In the genomic region with DNA sequence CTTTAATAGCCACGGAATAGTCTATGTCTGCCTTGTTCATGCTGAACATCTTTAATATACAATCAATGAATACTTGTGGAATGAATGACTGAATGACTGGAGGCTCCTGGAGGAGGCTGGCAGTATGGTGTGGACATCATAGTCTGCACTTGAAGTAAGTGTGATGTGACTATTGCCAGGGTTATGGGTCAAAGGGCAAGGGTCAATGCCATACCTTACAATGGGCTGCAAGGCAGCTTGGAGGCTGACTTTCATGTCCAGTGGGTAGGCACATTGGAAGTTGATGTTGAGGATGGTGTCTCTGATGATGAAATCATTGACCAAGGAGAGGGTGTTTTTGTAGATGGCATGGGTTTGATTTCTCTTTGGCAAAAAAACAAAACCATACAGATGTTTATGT, we compare ENCODE assay signal across 12 cellular contexts. TPM values are rescaled to one million over a fixed set of nuclear protein-coding genes. Genes with fewer than 3 reads are reported as not detected.
"Had no signal": no experiment of that assay in that cellular context is flagged by ENCODE, and none has a peak within 500 bp of the region (broad histone marks: within the 10 kb centered on the region; RNA-seq: fewer than 3 reads in every experiment).

No MANE protein-coding gene starts in this region.

- H3K27ac ChIP-seq: GM23248 had no signal

- H3K4me3 ChIP-seq: GM23248, GM23338, HAP-1 had no signal

- H3K9me3 ChIP-seq: HAP-1 had no signal

- H3K4me2 ChIP-seq: GM23338 had no signal

- H3K9ac ChIP-seq: GM23248 had no signal

- FAIRE-seq: H1, H54 had no signal

- ATAC-seq: GM23338, HCT116 had no signal

- H2AFZ ChIP-seq: GM23248, GM23338 had no signal

- DNase-seq: GM23248, GOT3, H7, H9, HCEC 1CT, HFFc6 had no signal

- H3K4me1 ChIP-seq: HAP-1 had no signal

- H3K36me3 ChIP-seq: HAP-1 had no signal

RNA-seq across cellular contexts. Expression of a gene that starts 7.9 kb away (rescaled TPM):
- total RNA-seq: GM23248, GM23338, H1, H4, H7, H9, HFFc6 had no signal
- polyA plus RNA-seq: GM23248, GM23338, H1 had no signal

RNA-seq across cellular contexts. Expression of a gene that starts 33.1 kb away (rescaled TPM):
- total RNA-seq: GM23248, GM23338, H1, H4, H7, H9, HFFc6 had no signal
- polyA plus RNA-seq: GM23248, GM23338, H1 had no signal
